ENCODE assay signal across 8 cellular contexts in the genomic region with DNA sequence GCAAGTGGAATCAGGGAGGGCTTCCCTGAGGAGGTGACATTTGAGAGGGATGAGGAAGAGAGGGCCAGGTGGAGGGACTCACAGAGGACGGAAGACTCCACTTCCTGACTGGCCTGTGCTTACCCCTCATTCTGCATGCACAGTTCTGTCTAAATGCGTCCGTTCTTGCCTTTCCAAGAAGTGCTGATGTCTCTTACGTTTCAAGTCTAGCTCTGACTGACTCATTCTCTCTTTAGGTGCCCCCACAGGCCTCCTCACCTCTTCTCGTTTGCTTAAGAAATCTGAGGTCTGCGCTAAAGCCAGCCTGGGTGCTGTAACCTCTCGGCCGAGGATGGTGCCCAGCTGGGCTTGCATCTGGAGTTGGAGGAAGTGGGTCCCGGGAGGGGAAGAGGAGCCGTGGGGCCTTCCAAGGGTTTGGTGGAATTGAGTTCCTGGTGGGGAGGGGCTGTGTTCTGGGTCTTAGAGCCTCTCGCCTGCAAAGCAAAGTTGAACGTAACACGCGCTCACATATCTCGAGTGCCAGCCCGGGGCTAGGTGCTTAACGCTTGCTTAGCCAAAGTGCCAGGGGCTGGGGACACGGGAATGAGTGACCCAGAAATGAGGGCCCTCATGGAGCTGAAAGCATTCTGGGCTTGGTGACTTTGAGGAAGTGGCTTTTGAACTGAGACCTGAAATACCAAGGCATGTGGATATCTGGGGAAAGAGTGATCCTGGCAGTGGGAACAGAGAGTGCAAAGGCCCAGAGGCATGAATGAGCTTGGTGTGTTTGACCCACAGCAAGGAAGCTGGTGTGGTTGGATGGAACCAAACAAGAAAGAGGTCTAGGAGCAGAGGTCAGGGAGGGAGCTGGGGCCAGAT. TPM values are rescaled to one million over a fixed set of nuclear protein-coding genes. Genes with fewer than 3 reads are reported as not detected.
DNase-seq lines count a peak whose midpoint lies in the region; ATAC-seq and TF ChIP-seq lines count a peak whose summit lies in the region.

No MANE protein-coding gene starts in this region.

- DNase-seq in activated CD4-positive, alpha-beta T cell treated with anti-CD3 and anti-CD28 coated beads for 36 hours, result peak; percentile 80
- DNase-seq in effector CD4-positive, alpha-beta T cell, result peak; percentile 38
- DNase-seq in neural progenitor cell (ENCODE audit: low spot score) (no peak), type B pancreatic cell (ENCODE audit: extremely low spot score, unreplicated experiment) (no peak), DMS79 (lab: John Stamatoyannopoulos, UW) (no peak), 8988T (no peak)

- no peaks in the 10 kb centered on the region for H3K79me2 ChIP-seq in neural progenitor cell (ENCODE audit: low read depth)

- H3K27ac Mint-ChIP-seq in activated CD4-positive, alpha-beta T cell treated with anti-CD3 and anti-CD28 coated beads for 36 hours, result peak overlapping the region; percentile 97
- H3K27ac Mint-ChIP-seq in neural progenitor cell (peak overlapping the region; percentile 87), type B pancreatic cell (peak overlapping the region; percentile 62)

- peaks cover 73% of the 10 kb centered on the region for H3K36me3 Mint-ChIP-seq in activated CD4-positive, alpha-beta T cell treated with anti-CD3 and anti-CD28 coated beads for 36 hours (ENCODE audit: low read depth)
- peaks cover 2% of the 10 kb centered on the region for H3K36me3 Mint-ChIP-seq in neural progenitor cell
- H3K36me3 Mint-ChIP-seq in type B pancreatic cell, result no peaks in the 10 kb centered on the region

- intact Hi-C loops in activated CD4-positive, alpha-beta T cell treated with anti-CD3 and anti-CD28 coated beads for 36 hours (cut with DNase I, micrococcal nuclease), result loop anchor here (1.0 to 5.0 kb wide), 12 partner anchors 49 to 720 kb away; a partner anchor contains a TSS

- no peak overlapping the region for H3K4me3 ChIP-seq in neural progenitor cell

- H3K9ac ChIP-seq in neural progenitor cell, result peak overlapping the region; percentile 20

- H3K4me1 Mint-ChIP-seq in activated CD4-positive, alpha-beta T cell treated with anti-CD3 and anti-CD28 coated beads for 36 hours, result peaks cover 79% of the 10 kb centered on the region
- H3K4me1 Mint-ChIP-seq in neural progenitor cell (peaks cover 18% of the 10 kb centered on the region), type B pancreatic cell (ENCODE audit: unreplicated experiment) (peaks cover 15% of the 10 kb centered on the region)

- H3K27me3 Mint-ChIP-seq in activated CD4-positive, alpha-beta T cell treated with anti-CD3 and anti-CD28 coated beads for 36 hours, result no peaks in the 10 kb centered on the region
- H3K27me3 Mint-ChIP-seq in neural progenitor cell (ENCODE audit: insufficient read depth, low read depth) (peaks cover 13% of the 10 kb centered on the region), type B pancreatic cell (peaks cover 19% of the 10 kb centered on the region)

- H2AFZ ChIP-seq in neural progenitor cell (replicated peaks), result no peak overlapping the region

- TF ChIP-seq CTCF in neural progenitor cell (IDR thresholded peaks at IDR 0.05), result no peak
- no peak for TF ChIP-seq CTCF in type B pancreatic cell (conservative IDR thresholded peaks at IDR 0.05)

- H3K4me2 ChIP-seq in neural progenitor cell, result no peak overlapping the region

- no peaks in the 10 kb centered on the region for H3K9me3 Mint-ChIP-seq in activated CD4-positive, alpha-beta T cell treated with anti-CD3 and anti-CD28 coated beads for 36 hours (ENCODE audit: low read depth)
- H3K9me3 Mint-ChIP-seq in neural progenitor cell (no peaks in the 10 kb centered on the region), type B pancreatic cell (no peaks in the 10 kb centered on the region)

- no peaks in the 10 kb centered on the region for H3F3A ChIP-seq in neural progenitor cell (ENCODE audit: low read depth)

- H3K27me3 ChIP-seq in neural progenitor cell, result peaks cover 23% of the 10 kb centered on the region

- POLR2A ChIA-PET in activated CD4-positive, alpha-beta T cell treated with anti-CD3 and anti-CD28 coated beads for 36 hours (lab: Charles Lee), result interaction anchor here (0.5 to 6.1 kb wide), 21 partner anchors 8 to 1958 kb away, joined by 3 to 111 read pairs (median 5); a partner anchor contains a TSS

- ATAC-seq in HG02759 (IDR thresholded peaks at IDR 0.05; ENCODE audit: unreplicated experiment) (peak; percentile 40), GM21619 (IDR thresholded peaks at IDR 0.05; ENCODE audit: unreplicated experiment) (no peak)
- ATAC-seq in activated CD4-positive, alpha-beta T cell treated with anti-CD3 and anti-CD28 coated beads for 36 hours, result peak; percentile 78

- H3K27ac ChIP-seq in neural progenitor cell, result no peak overlapping the region

- CTCF ChIA-PET in activated CD4-positive, alpha-beta T cell treated with anti-CD3 and anti-CD28 coated beads for 36 hours (lab: Charles Lee), result interaction anchor here (0.6 to 5.6 kb wide), 22 partner anchors 16 to 389 kb away, joined by 3 to 80 read pairs (median 4); no protein-coding TSS in a partner anchor

- H3K9me3 ChIP-seq in neural progenitor cell (ENCODE audit: low read depth), result no peaks in the 10 kb centered on the region

- H3K4me3 Mint-ChIP-seq in activated CD4-positive, alpha-beta T cell treated with anti-CD3 and anti-CD28 coated beads for 36 hours, result peak overlapping the region; percentile 90
- H3K4me3 Mint-ChIP-seq in neural progenitor cell (peak overlapping the region; percentile 11), type B pancreatic cell (no peak overlapping the region)

- H3K4me1 ChIP-seq in neural progenitor cell, result no peaks in the 10 kb centered on the region

- H4K20me1 ChIP-seq in neural progenitor cell (ENCODE audit: low read depth), result peaks cover 8% of the 10 kb centered on the region

- H3K36me3 ChIP-seq in neural progenitor cell, result no peaks in the 10 kb centered on the region

RNA-seq across cellular contexts. Expression of a gene that starts 4.9 kb away (rescaled TPM):
- 100 to 1,000 TPM; 185 to 229 TPM for total RNA-seq in activated CD4-positive, alpha-beta T cell treated with anti-CD3 and anti-CD28 coated beads for 36 hours
- total RNA-seq in neural progenitor cell (ENCODE audit: low replicate concordance) (6.6 and 9.6 TPM in 2 replicates), type B pancreatic cell (ENCODE audit: low replicate concordance) (12.3 and 22.1 TPM in 2 replicates)

RNA-seq across cellular contexts. Expression of a gene that starts 50.1 kb away (rescaled TPM):
- total RNA-seq in activated CD4-positive, alpha-beta T cell treated with anti-CD3 and anti-CD28 coated beads for 36 hours, result 100 to 1,000 TPM; 110 to 127 TPM
- total RNA-seq in neural progenitor cell (ENCODE audit: low replicate concordance) (44.6 and 83.4 TPM in 2 replicates), type B pancreatic cell (ENCODE audit: low replicate concordance) (27.1 and 33.3 TPM in 2 replicates)

Comparison
In these comparisons a context has a peak if more than half of its experiments do, and no peak if none do; other contexts are left out.
1. DNase-seq: peak in activated CD4-positive, alpha-beta T cell treated with anti-CD3 and anti-CD28 coated beads for 36 hours (single experiment) and effector CD4-positive, alpha-beta T cell (single experiment); none in neural progenitor cell (single experiment), type B pancreatic cell (single experiment), DMS79 (single experiment) and 8988T (single experiment).
2. Peak in every context shown above with its lines, with median percentiles within 50 percentile points of each other: H3K27ac Mint-ChIP-seq.